In genomic region chr2:84085562-84085961, GRCh38 we compare ENCODE assay signal across 15 cellular contexts.
DNase-seq lines count a peak whose midpoint lies in the region; TF ChIP-seq lines count a peak whose summit lies in the region.
"Had no signal": no experiment of that assay in that cellular context is flagged by ENCODE, and none has a peak within 500 bp of the region (broad histone marks: within the 10 kb centered on the region; RNA-seq: fewer than 3 reads in every experiment).

No MANE protein-coding gene starts in this region.

- no peaks in the 10 kb centered on the region for H3K36me3 ChIP-seq in osteoblast (ENCODE audit: insufficient read depth, low read length)
- H3K36me3 ChIP-seq: BLaER1 had no signal

- TF ChIP-seq RAD21 in Ishikawa (IDR thresholded peaks at IDR 0.05; ENCODE audit: low read depth), result no peak

- no peak overlapping the region for H3K4me3 ChIP-seq in osteoblast (ENCODE audit: insufficient read depth, low read length)
- H3K4me3 ChIP-seq: BLaER1 had no signal

- no peak overlapping the region for H3K27ac ChIP-seq in osteoblast (ENCODE audit: low read depth, low read length)
- H3K27ac ChIP-seq: BLaER1 had no signal

- no peak overlapping the region for H3K4me2 ChIP-seq in osteoblast (ENCODE audit: insufficient read depth, low read length)
- H3K4me2 ChIP-seq: BLaER1 had no signal

- no peaks in the 10 kb centered on the region for H3K4me1 ChIP-seq in osteoblast (ENCODE audit: insufficient read depth, low read length)
- H3K4me1 ChIP-seq: BLaER1 had no signal

- peak; percentile 14 for DNase-seq in DMS53 (lab: John Stamatoyannopoulos, UW)
- no peak for DNase-seq in DMS53 treated with DMSO at 0.1 percent for 48 hours (lab: John Stamatoyannopoulos, UW; ENCODE audit: unreplicated experiment)
- peak; percentile 27 for DNase-seq in NCI-H748 (lab: John Stamatoyannopoulos, UW; ENCODE audit: unreplicated experiment)
- DNase-seq in NCI-H748 treated with DMSO at 0.1 percent for 48 hours (lab: John Stamatoyannopoulos, UW), result no peak
- DNase-seq in osteoblast (ENCODE audit: insufficient read length, low spot score, missing footprints), result no peak
- no peak for DNase-seq in NCI-H2227 treated with DMSO at 0.1 percent for 48 hours (lab: John Stamatoyannopoulos, UW)
- DNase-seq: 8988T; CD4-positive, alpha-beta memory T cell; DMS79; GF-D8; GOT3; H9; IMR-90 had no signal

- H3K27me3 ChIP-seq in osteoblast (ENCODE audit: insufficient read depth, low read length), result no peaks in the 10 kb centered on the region
- H3K27me3 ChIP-seq: BLaER1 had no signal

- H4K20me1 ChIP-seq in osteoblast (ENCODE audit: insufficient read depth, low read length), result no peaks in the 10 kb centered on the region
- H4K20me1 ChIP-seq: BLaER1 had no signal

- TF ChIP-seq EP300 in Ishikawa (IDR thresholded peaks at IDR 0.05; ENCODE audit: borderline replicate concordance), result peak; percentile 82

- H2AFZ ChIP-seq in osteoblast (ENCODE audit: low read length), result no peak overlapping the region

- peaks cover 4% of the 10 kb centered on the region for H3K9me3 ChIP-seq in osteoblast (ENCODE audit: low read depth, low read length)
- H3K9me3 ChIP-seq: BLaER1 had no signal

- H3K79me2 ChIP-seq in osteoblast (ENCODE audit: insufficient read depth, low read length), result no peaks in the 10 kb centered on the region

- no peak for TF ChIP-seq CTCF in osteoblast (IDR thresholded peaks at IDR 0.05; ENCODE audit: extremely low read depth, low read depth, low read length)

TF ChIP-seq in Ishikawa, 13 proteins besides CTCF, POLR2A, EP300 and RAD21:
- peak; percentile 62 for TF ChIP-seq NFIC (IDR thresholded peaks at IDR 0.05)
- no peak for TF ChIP-seq EGR1 (IDR thresholded peaks at IDR 0.05)
- no peak for TF ChIP-seq CEBPB (IDR thresholded peaks at IDR 0.05)
- peak; percentile 26; the same call in 1 of the 2 replicates for TF ChIP-seq TEAD4 (IDR thresholded peaks at IDR 0.05)
- TF ChIP-seq, protein P1, sequence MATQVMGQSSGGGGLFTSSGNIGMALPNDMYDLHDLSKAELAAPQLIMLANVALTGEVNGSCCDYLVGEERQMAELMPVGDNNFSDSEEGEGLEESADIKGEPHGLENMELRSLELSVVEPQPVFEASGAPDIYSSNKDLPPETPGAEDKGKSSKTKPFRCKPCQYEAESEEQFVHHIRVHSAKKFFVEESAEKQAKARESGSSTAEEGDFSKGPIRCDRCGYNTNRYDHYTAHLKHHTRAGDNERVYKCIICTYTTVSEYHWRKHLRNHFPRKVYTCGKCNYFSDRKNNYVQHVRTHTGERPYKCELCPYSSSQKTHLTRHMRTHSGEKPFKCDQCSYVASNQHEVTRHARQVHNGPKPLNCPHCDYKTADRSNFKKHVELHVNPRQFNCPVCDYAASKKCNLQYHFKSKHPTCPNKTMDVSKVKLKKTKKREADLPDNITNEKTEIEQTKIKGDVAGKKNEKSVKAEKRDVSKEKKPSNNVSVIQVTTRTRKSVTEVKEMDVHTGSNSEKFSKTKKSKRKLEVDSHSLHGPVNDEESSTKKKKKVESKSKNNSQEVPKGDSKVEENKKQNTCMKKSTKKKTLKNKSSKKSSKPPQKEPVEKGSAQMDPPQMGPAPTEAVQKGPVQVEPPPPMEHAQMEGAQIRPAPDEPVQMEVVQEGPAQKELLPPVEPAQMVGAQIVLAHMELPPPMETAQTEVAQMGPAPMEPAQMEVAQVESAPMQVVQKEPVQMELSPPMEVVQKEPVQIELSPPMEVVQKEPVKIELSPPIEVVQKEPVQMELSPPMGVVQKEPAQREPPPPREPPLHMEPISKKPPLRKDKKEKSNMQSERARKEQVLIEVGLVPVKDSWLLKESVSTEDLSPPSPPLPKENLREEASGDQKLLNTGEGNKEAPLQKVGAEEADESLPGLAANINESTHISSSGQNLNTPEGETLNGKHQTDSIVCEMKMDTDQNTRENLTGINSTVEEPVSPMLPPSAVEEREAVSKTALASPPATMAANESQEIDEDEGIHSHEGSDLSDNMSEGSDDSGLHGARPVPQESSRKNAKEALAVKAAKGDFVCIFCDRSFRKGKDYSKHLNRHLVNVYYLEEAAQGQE (IDR thresholded peaks at IDR 0.05; ENCODE audit: low read depth), result no peak
- no peak for TF ChIP-seq CREB1 (IDR thresholded peaks at IDR 0.05; ENCODE audit: low read depth)
- TF ChIP-seq ZBTB7A (IDR thresholded peaks at IDR 0.05; ENCODE audit: low read depth), result no peak
- TF ChIP-seq TCF12 (IDR thresholded peaks at IDR 0.05; ENCODE audit: low read depth), result peak; percentile 64
- TF ChIP-seq FOXM1 (IDR thresholded peaks at IDR 0.05; ENCODE audit: borderline replicate concordance, low read depth), result peak; percentile 52; the same call in 1 of the 2 replicates
- no peak for TF ChIP-seq USF1 (IDR thresholded peaks at IDR 0.05)
- TF ChIP-seq, protein P2, sequence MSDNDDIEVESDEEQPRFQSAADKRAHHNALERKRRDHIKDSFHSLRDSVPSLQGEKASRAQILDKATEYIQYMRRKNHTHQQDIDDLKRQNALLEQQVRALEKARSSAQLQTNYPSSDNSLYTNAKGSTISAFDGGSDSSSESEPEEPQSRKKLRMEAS (IDR thresholded peaks at IDR 0.05), result peak; percentile 22; the same call in 1 of the 2 replicates
- TF ChIP-seq YY1 (IDR thresholded peaks at IDR 0.05; ENCODE audit: low read depth), result no peak
- no peak for TF ChIP-seq TAF1 (IDR thresholded peaks at IDR 0.05; ENCODE audit: low read depth)

Comparison
In these comparisons a context has a peak if more than half of its experiments do, and no peak if none do; other contexts are left out.
1. DNase-seq: peak in DMS53 (single experiment) and NCI-H748 (single experiment); none in DMS53 treated with DMSO at 0.1 percent for 48 hours (single experiment), NCI-H748 treated with DMSO at 0.1 percent for 48 hours (single experiment), osteoblast (single experiment) and NCI-H2227 treated with DMSO at 0.1 percent for 48 hours (single experiment).